Comparison of ENCODE assay signal across 9 cellular contexts in the genomic region with DNA sequence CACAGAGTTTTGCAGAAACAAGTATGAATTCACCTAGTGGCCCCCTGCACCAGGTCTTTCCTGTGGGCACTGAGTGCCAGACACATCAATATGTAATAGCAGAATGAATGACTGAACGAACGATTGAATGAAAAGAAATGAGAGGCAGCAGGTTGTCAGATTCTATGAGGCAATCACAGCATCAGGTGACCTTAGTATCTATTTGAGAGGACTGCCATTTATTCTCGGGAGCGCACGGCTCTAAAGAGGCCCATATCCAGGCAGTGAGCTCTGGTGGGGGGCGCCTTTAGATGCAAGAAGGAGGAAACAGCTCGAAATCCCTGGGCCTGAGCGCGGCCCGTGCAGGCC. TPM values are rescaled to one million over a fixed set of nuclear protein-coding genes. Genes with fewer than 3 reads are reported as not detected.
A peak's percentile ranks its signal among the peaks of the same experiment; 100 is the strongest.
DNase-seq lines count a peak whose midpoint lies in the region; ATAC-seq, FAIRE-seq and TF ChIP-seq lines count a peak whose summit lies in the region.
"Had no signal": no experiment of that assay in that cellular context is flagged by ENCODE, and none has a peak within 500 bp of the region (broad histone marks: within the 10 kb centered on the region; RNA-seq: fewer than 3 reads in every experiment).

No MANE protein-coding gene starts in this region.

- no peak overlapping the region for H3K27ac ChIP-seq in IMR-90 (ENCODE audit: insufficient read depth, low read length)
- H3K27ac ChIP-seq in brain microvascular endothelial cell: no peak overlapping the region
- no peak overlapping the region for H3K27ac ChIP-seq in mesendoderm (ENCODE audit: low read depth, low read length)
- H3K27ac ChIP-seq in uterus: peak overlapping the region; percentile 81 to 88

- FAIRE-seq in HTR-8/SVneo (lab: Jason Lieb, UNC): no peak
- FAIRE-seq: G401.6 had no signal

- H3K56ac ChIP-seq in IMR-90 (ENCODE audit: extremely low read depth, insufficient read depth, low read length): no peak overlapping the region
- H3K56ac ChIP-seq in mesendoderm (ENCODE audit: low read length): peak overlapping the region; percentile 94

- H2BK5ac ChIP-seq in IMR-90 (ENCODE audit: low read depth, low read length, poor library complexity, severe bottlenecking) (no peak overlapping the region), mesendoderm (ENCODE audit: low read length) (no peak overlapping the region)

- H3K4me2 ChIP-seq in IMR-90 (ENCODE audit: low read depth, low read length) (peak overlapping the region; percentile 93), mesendoderm (ENCODE audit: low read length) (peak overlapping the region; percentile 69)

- peaks cover 0 to 15% of the 10 kb centered on the region in 2 experiments; a peak in 3 of 4 replicates for H3K79me1 ChIP-seq in IMR-90 (ENCODE audit: low read depth in 1 of 2, low read length in 2 of 2)
- peaks cover 5% of the 10 kb centered on the region for H3K79me1 ChIP-seq in mesendoderm (ENCODE audit: low read length)

- H3K4ac ChIP-seq in IMR-90 (ENCODE audit: low read depth, low read length) (peak overlapping the region; percentile 56; the same call in 1 of the 2 replicates), mesendoderm (ENCODE audit: low read depth, low read length) (no peak overlapping the region)

- no peaks in the 10 kb centered on the region for H3K9me1 ChIP-seq in IMR-90 (ENCODE audit: insufficient read depth, low read length)

- H3K9ac ChIP-seq in IMR-90 (ENCODE audit: low read depth, low read length): peak overlapping the region; percentile 36; the same call in 1 of the 2 replicates
- H3K9ac ChIP-seq in mesendoderm (ENCODE audit: low read length): peak overlapping the region; percentile 77

- H2AK5ac ChIP-seq in IMR-90 (ENCODE audit: low read depth, low read length) (no peak overlapping the region), mesendoderm (ENCODE audit: low read length) (no peak overlapping the region)

- in situ Hi-C loops in IMR-90 (cut with MboI; ENCODE audit: low sequenced_read_pairs) (no loop called here), brain microvascular endothelial cell (cut with HindIII; ENCODE audit: low pct_ligation_motif_present, low sequenced_read_pairs) (no loop called here)

- H3K36me3 ChIP-seq in IMR-90 (ENCODE audit: control insufficient read depth, insufficient read depth, low read length): peaks cover 2% of the 10 kb centered on the region; the same call in 1 of the 2 replicates
- no peaks in the 10 kb centered on the region for H3K36me3 ChIP-seq in brain microvascular endothelial cell (replicated peaks)
- H3K36me3 ChIP-seq in mesendoderm (ENCODE audit: control insufficient read depth, insufficient read depth, low read length): no peaks in the 10 kb centered on the region
- H3K36me3 ChIP-seq in uterus: no peaks in the 10 kb centered on the region

- H2BK120ac ChIP-seq in IMR-90 (ENCODE audit: low read depth, low read length) (no peak overlapping the region), mesendoderm (ENCODE audit: low read depth, low read length) (no peak overlapping the region)

- intact Hi-C loops in IMR-90 (cut with micrococcal nuclease): loop anchor here (2.0 to 10.0 kb wide), 4 partner anchors 40 to 900 kb away; no protein-coding TSS in a partner anchor
- intact Hi-C loops in uterus (cut with DNase I; ENCODE audit: low total_unique reads): no loop called here

- BruUV-seq in IMR-90 (replicated peaks; lab: Mats Ljungman, UMichigan): no TSS peak

- TF ChIP-seq CTCF in IMR-90 (conservative IDR thresholded peaks at IDR 0.05; ENCODE audit: low read depth, low read length) (no peak), brain microvascular endothelial cell (IDR thresholded peaks at IDR 0.05; ENCODE audit: low read depth, low read length, missing control alignments) (no peak), uterus (IDR thresholded peaks at IDR 0.05) (no peak)

- H2BK15ac ChIP-seq in IMR-90 (ENCODE audit: low read depth, low read length): no peak overlapping the region
- no peak overlapping the region for H2BK15ac ChIP-seq in mesendoderm (replicated peaks; ENCODE audit: low read depth)

- POLR2A ChIA-PET in IMR-90 (lab: Charles Lee; ENCODE audit: unreplicated experiment): no interaction called here

- no peak overlapping the region for H3K18ac ChIP-seq in IMR-90 (ENCODE audit: low read depth, low read length)
- H3K18ac ChIP-seq in mesendoderm (ENCODE audit: low read length): peak overlapping the region; percentile 1

- no peaks in the 10 kb centered on the region for H3K9me3 ChIP-seq in IMR-90 (ENCODE audit: control insufficient read depth, insufficient read depth, low read length)
- no peaks in the 10 kb centered on the region for H3K9me3 ChIP-seq in uterus

- DNase-seq in NCI-H510A treated with DMSO at 0.1 percent for 48 hours (lab: John Stamatoyannopoulos, UW) (peak; percentile 35), NCI-H510A (lab: John Stamatoyannopoulos, UW) (no peak), IMR-90 (no peak), brain microvascular endothelial cell (no peak), mesendoderm (no peak), uterus (no peak), HTR-8/SVneo (ENCODE audit: insufficient read length, low spot score) (no peak)

- no peak overlapping the region for H3K14ac ChIP-seq in IMR-90 (replicated peaks; ENCODE audit: low read depth, low read length)

- H3K4me1 ChIP-seq in IMR-90 (ENCODE audit: control insufficient read depth, insufficient read depth, low read length): no peaks in the 10 kb centered on the region; the same call in 1 of the 2 replicates
- no peaks in the 10 kb centered on the region for H3K4me1 ChIP-seq in mesendoderm (ENCODE audit: control insufficient read depth, low read depth, low read length)
- H3K4me1 ChIP-seq in uterus: no peaks in the 10 kb centered on the region

- H4K20me1 ChIP-seq in IMR-90 (ENCODE audit: insufficient read depth, low read length): no peaks in the 10 kb centered on the region; the same call in 1 of the 2 replicates

- H3K4me3 ChIP-seq in IMR-90 (ENCODE audit: insufficient read depth, low read depth, low read length) (peak overlapping the region; percentile 81), brain microvascular endothelial cell (ENCODE audit: low read depth, low read length) (peak overlapping the region; percentile 73), mesendoderm (ENCODE audit: low read length) (peak overlapping the region; percentile 70), uterus (peak overlapping the region; percentile 56 to 81)

- H3K79me2 ChIP-seq in mesendoderm (ENCODE audit: control insufficient read depth, insufficient read depth, low read length): no peaks in the 10 kb centered on the region

- no peak for TF ChIP-seq RAD21 in IMR-90 (IDR thresholded peaks at IDR 0.05; ENCODE audit: low read length)

- ATAC-seq in IMR-90 (ENCODE audit: low read depth): no peak
- ATAC-seq in GM19035 (IDR thresholded peaks at IDR 0.05; ENCODE audit: unreplicated experiment): no peak

- H4K91ac ChIP-seq in IMR-90 (ENCODE audit: insufficient read depth, low read depth, low read length): no peak overlapping the region

- dilution Hi-C loops in IMR-90 (cut with HindIII; ENCODE audit: low sequenced_read_pairs, unreplicated experiment): no loop called here

- no peak overlapping the region for H2BK20ac ChIP-seq in IMR-90 (ENCODE audit: low read depth, low read length)

- H4K8ac ChIP-seq in IMR-90 (ENCODE audit: low read depth in 2 of 2, low read length in 2 of 2): peak overlapping the region; percentile 73 to 80; a peak in 3 of 4 replicates
- no peak overlapping the region for H4K8ac ChIP-seq in mesendoderm (ENCODE audit: low read depth, low read length)

- WGBS in IMR-90 (ENCODE audit: extremely low coverage in 2 of 2, insufficient read length in 1 of 2), 2 experiments: 45% methylated on average over 4 of the region's 10 CpGs; no CpG with 5 or more reads in 1 of the 2 experiments
- no CpG with 5 or more reads among the region's 10 CpGs for WGBS in mesendoderm (ENCODE audit: extremely low coverage, insufficient coverage, low lambda C conversion rate)

- H3K23ac ChIP-seq in IMR-90 (ENCODE audit: low read depth, low read length) (no peak overlapping the region), mesendoderm (ENCODE audit: low read length) (no peak overlapping the region)

- H2AK9ac ChIP-seq in IMR-90 (replicated peaks; ENCODE audit: low read depth, low read length, poor library complexity): peak overlapping the region; percentile 91

- no peak for TF ChIP-seq POLR2A in IMR-90 (IDR thresholded peaks at IDR 0.05; ENCODE audit: low read depth, low read length)
- no peak for TF ChIP-seq POLR2A in uterus (IDR thresholded peaks at IDR 0.05)

- no peak overlapping the region for H4K5ac ChIP-seq in IMR-90 (ENCODE audit: low read depth, low read length)
- no peak overlapping the region for H4K5ac ChIP-seq in mesendoderm (ENCODE audit: low read length)

- H2AFZ ChIP-seq in IMR-90 (replicated peaks; ENCODE audit: low read length, poor library complexity): peak overlapping the region; percentile 99

- H3K27me3 ChIP-seq in IMR-90 (ENCODE audit: control insufficient read depth, insufficient read depth, low read length): peaks cover 5% of the 10 kb centered on the region
- no peaks in the 10 kb centered on the region for H3K27me3 ChIP-seq in brain microvascular endothelial cell (replicated peaks)
- no peaks in the 10 kb centered on the region for H3K27me3 ChIP-seq in mesendoderm (ENCODE audit: insufficient read depth, low read length, poor library complexity)
- no peaks in the 10 kb centered on the region for H3K27me3 ChIP-seq in uterus

- CTCF ChIA-PET in IMR-90 (lab: Yijun Ruan, JAX): interaction anchor here (0.6 to 1.7 kb wide), 4 partner anchors 8 to 896 kb away, joined by 3 to 7 read pairs (median 4); no protein-coding TSS in a partner anchor

TF ChIP-seq in IMR-90, 13 proteins besides CTCF, POLR2A, EP300 and RAD21:
- TF ChIP-seq NFE2L2 (IDR thresholded peaks at IDR 0.05; ENCODE audit: low read depth, low read length) (no peak), BHLHE40 (IDR thresholded peaks at IDR 0.05; ENCODE audit: low read depth, low read length) (no peak), RCOR1 (IDR thresholded peaks at IDR 0.05; ENCODE audit: insufficient replicate concordance, low read length) (no peak), FOS (IDR thresholded peaks at IDR 0.05; ENCODE audit: low read depth, low read length) (no peak)

RNA-seq across cellular contexts. Expression of gene SLC25A4, which starts 0.5 kb away (rescaled TPM):
- total RNA-seq in IMR-90 (2012; rRNA removed) (16.0 and 21.9 TPM in 2 replicates), uterus (10 to 100 TPM in 2 of 4 donors, 1 to 10 TPM in 2; 9.5 to 24.4 (median 14.4) TPM)
- polyA plus RNA-seq in IMR-90 (2012; rRNA removed): 19.9 and 21.6 TPM in 2 replicates
- 11.0 and 18.4 TPM in 2 replicates for polyA plus RNA-seq in IMR-90 (2012; cell fraction: cytosol; rRNA removed)
- 27.6 and 29.2 TPM in 2 replicates for polyA plus RNA-seq in IMR-90 (2012; cell fraction: nucleus; rRNA removed; ENCODE audit: low replicate concordance)
- polyA plus RNA-seq in mesendoderm (2013, experiment 1 of 2): 13.9 TPM
- polyA plus RNA-seq in mesendoderm (2013, experiment 2 of 2): 14.2 TPM

Comparison
In these comparisons a context has a peak if more than half of its experiments do, and no peak if none do; other contexts are left out.
1. H3K27ac ChIP-seq: peak in uterus (2 of 2); none in IMR-90 (single experiment), brain microvascular endothelial cell (single experiment) and mesendoderm (single experiment).
2. Peak in every context shown above with its lines, with median percentiles within 50 percentile points of each other: H3K4me3 ChIP-seq.